In the genomic region with DNA sequence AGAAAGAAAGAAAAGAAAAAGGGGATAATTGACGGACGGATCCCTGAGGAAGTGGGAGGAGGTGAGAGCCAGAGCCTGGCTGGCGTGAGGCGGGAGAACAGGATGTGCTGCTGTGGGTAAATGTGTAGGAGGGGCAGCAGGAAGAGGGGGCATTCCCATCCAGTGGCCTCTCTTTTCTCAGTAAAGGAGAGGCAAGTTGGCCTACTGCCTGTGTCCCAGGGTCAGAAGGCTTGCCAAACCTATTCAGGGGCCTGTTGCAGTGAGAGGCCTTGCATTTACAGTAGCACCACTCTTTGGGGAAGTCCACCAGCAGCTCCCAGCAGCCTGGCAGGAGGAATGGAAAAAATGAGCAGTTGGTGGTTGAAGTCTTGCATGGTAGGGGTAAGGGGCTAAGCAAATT, we compare ENCODE assay signal across 9 cellular contexts. TPM values are rescaled to one million over a fixed set of nuclear protein-coding genes. Genes with fewer than 3 reads are reported as not detected.
DNase-seq lines count a peak whose midpoint lies in the region; ATAC-seq, FAIRE-seq and TF ChIP-seq lines count a peak whose summit lies in the region.
"Had no signal": no experiment of that assay in that cellular context is flagged by ENCODE, and none has a peak within 500 bp of the region (broad histone marks: within the 10 kb centered on the region; RNA-seq: fewer than 3 reads in every experiment).

No MANE protein-coding gene starts in this region.

- H3K27ac ChIP-seq in cingulate gyrus (ENCODE audit: low read depth, low read length) (peak overlapping the region; percentile 32), upper lobe of right lung (peak overlapping the region; percentile 95)

- no peak for TF ChIP-seq CTCF in mesothelial cell of epicardium (IDR thresholded peaks at IDR 0.05; ENCODE audit: unreplicated experiment)
- TF ChIP-seq CTCF in upper lobe of right lung (IDR thresholded peaks at IDR 0.05) = no peak
- no peak for TF ChIP-seq CTCF in D721Med (IDR thresholded peaks at IDR 0.05; ENCODE audit: insufficient read depth, missing control alignments)

- peak overlapping the region; percentile 64 for H3K27ac Mint-ChIP-seq in activated naive CD4-positive, alpha-beta T cell treated with anti-CD3 and anti-CD28 coated beads, Interleukin-2, amount 10 ng/mL, durations not matched to agents 7 days and 5 days
- H3K27ac Mint-ChIP-seq in mesothelial cell of epicardium = peak overlapping the region; percentile 93

- H3K4me1 ChIP-seq in upper lobe of right lung = peaks cover 57% of the 10 kb centered on the region

- H3K36me3 Mint-ChIP-seq in activated naive CD4-positive, alpha-beta T cell treated with anti-CD3 and anti-CD28 coated beads, Interleukin-2, amount 10 ng/mL, durations not matched to agents 7 days and 5 days = peaks cover 15% of the 10 kb centered on the region
- H3K36me3 Mint-ChIP-seq in mesothelial cell of epicardium = no peaks in the 10 kb centered on the region

- CTCF ChIA-PET in activated naive CD4-positive, alpha-beta T cell treated with anti-CD3 and anti-CD28 coated beads, Interleukin-2, amount 10 ng/mL, durations not matched to agents 7 days and 5 days (lab: Charles Lee) = no interaction called here

- H3K9me3 Mint-ChIP-seq in activated naive CD4-positive, alpha-beta T cell treated with anti-CD3 and anti-CD28 coated beads, Interleukin-2, amount 10 ng/mL, durations not matched to agents 7 days and 5 days = no peaks in the 10 kb centered on the region
- no peaks in the 10 kb centered on the region for H3K9me3 Mint-ChIP-seq in mesothelial cell of epicardium

- no peak overlapping the region for H3K4me3 Mint-ChIP-seq in activated naive CD4-positive, alpha-beta T cell treated with anti-CD3 and anti-CD28 coated beads, Interleukin-2, amount 10 ng/mL, durations not matched to agents 7 days and 5 days
- no peak overlapping the region for H3K4me3 Mint-ChIP-seq in mesothelial cell of epicardium

- FAIRE-seq in D721Med (lab: Jason Lieb, UNC) = no peak

- H3K4me3 ChIP-seq in upper lobe of right lung = no peak overlapping the region

- intact Hi-C loops in upper lobe of right lung (cut with DNase I) = no loop called here

- ATAC-seq in upper lobe of right lung (peak; percentile 81), HG02798 (IDR thresholded peaks at IDR 0.05; ENCODE audit: poor library complexity, unreplicated experiment) (no peak), GM18502 (IDR thresholded peaks at IDR 0.05; ENCODE audit: poor library complexity, unreplicated experiment) (no peak)

- H3K27me3 Mint-ChIP-seq in activated naive CD4-positive, alpha-beta T cell treated with anti-CD3 and anti-CD28 coated beads, Interleukin-2, amount 10 ng/mL, durations not matched to agents 7 days and 5 days = no peaks in the 10 kb centered on the region
- H3K27me3 Mint-ChIP-seq in mesothelial cell of epicardium (ENCODE audit: low read depth) = no peaks in the 10 kb centered on the region

- H3K4me1 Mint-ChIP-seq in activated naive CD4-positive, alpha-beta T cell treated with anti-CD3 and anti-CD28 coated beads, Interleukin-2, amount 10 ng/mL, durations not matched to agents 7 days and 5 days = peaks cover 70% of the 10 kb centered on the region
- H3K4me1 Mint-ChIP-seq in mesothelial cell of epicardium = peaks cover 53% of the 10 kb centered on the region

- DNase-seq in activated naive CD4-positive, alpha-beta T cell treated with anti-CD3 and anti-CD28 coated beads, Interleukin-2, amount 10 ng/mL, durations not matched to agents 7 days and 5 days = no peak
- DNase-seq in activated naive CD4-positive, alpha-beta T cell treated with Interleukin-2 at 50 U/mL for 16 hours = no peak
- DNase-seq in mesothelial cell of epicardium (ENCODE audit: low spot score in 2 of 2, unreplicated experiment in 2 of 2) = no peak
- DNase-seq in upper lobe of right lung = peak; percentile 71
- DNase-seq in D721Med (ENCODE audit: insufficient read length, low spot score) = no peak
- DNase-seq: NCI-H146 had no signal

- H3K9me3 ChIP-seq in upper lobe of right lung = no peaks in the 10 kb centered on the region

- H3K36me3 ChIP-seq in upper lobe of right lung = no peaks in the 10 kb centered on the region

- no peaks in the 10 kb centered on the region for H3K27me3 ChIP-seq in upper lobe of right lung

RNA-seq across cellular contexts. Expression of a gene that starts 26.6 kb away (rescaled TPM):
- total RNA-seq in mesothelial cell of epicardium (35.2 to 36.6 TPM (median 36.4 TPM) in 3 replicates), upper lobe of right lung (27.4 TPM)

RNA-seq across cellular contexts. Expression of a gene that starts 26.9 kb away (rescaled TPM):
- total RNA-seq in mesothelial cell of epicardium = 74.3 to 80.5 TPM (median 78.7 TPM) in 3 replicates
- total RNA-seq in upper lobe of right lung = 118 TPM

RNA-seq across cellular contexts. Expression of a gene that starts 31.0 kb away (rescaled TPM):
- total RNA-seq in mesothelial cell of epicardium (61.6 to 62.5 TPM (median 61.9 TPM) in 3 replicates), upper lobe of right lung (200 TPM)
